In the genomic region with DNA sequence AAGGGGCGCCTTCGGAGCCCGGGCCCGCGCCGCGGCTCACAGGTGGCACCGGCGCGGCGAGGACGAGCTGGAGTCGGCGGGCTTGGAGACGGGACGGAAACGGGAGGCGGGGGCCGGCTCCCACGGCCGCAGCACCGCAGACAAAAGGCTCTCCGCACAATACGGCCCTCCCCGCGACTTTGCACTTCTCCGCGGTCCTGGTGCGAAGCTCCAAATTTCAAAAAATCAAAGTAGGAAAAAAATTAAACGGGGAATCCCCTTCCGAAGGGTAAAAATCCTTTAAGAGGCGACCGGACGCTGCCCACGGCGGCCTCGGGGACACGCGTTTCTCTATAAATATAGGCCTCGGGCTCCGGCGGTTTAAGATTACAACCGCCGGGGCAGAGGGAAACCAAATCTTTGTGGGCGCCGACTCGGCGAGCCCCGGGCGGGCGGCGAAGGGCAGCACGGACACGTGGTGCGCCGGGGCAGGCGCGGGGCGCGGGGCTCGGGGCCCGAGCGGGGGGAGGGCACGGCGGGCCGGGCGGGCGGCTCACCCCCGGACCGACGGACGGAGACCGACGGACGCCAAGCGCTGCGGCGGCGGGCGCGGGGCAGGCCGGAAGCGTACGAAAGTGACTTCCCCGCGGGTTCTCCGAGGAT, we compare ENCODE assay signal across 8 cellular contexts. TPM values are rescaled to one million over a fixed set of nuclear protein-coding genes. Genes with fewer than 3 reads are reported as not detected.
DNase-seq lines count a peak whose midpoint lies in the region; ATAC-seq, FAIRE-seq and TF ChIP-seq lines count a peak whose summit lies in the region.

No MANE protein-coding gene starts in this region.

- H3K27me3 Mint-ChIP-seq in chondrocyte (ENCODE audit: low read depth), result no peaks in the 10 kb centered on the region

- no peak for FAIRE-seq in RCC 7860 (lab: Jason Lieb, UNC)

- peak overlapping the region; percentile 88 for H3K4me3 Mint-ChIP-seq in chondrocyte (ENCODE audit: unreplicated experiment)
- H3K4me3 Mint-ChIP-seq in stimulated activated effector memory CD8-positive, alpha-beta T cell treated with anti-CD3 and anti-CD28 coated beads, Interleukin-12 subunit alpha, Interleukin-12 subunit beta, amount 100 ng/mL, for 72 hours, result peak overlapping the region; percentile 90

- DNase-seq in AG09309 (ENCODE audit: low read depth), result no peak
- peak in 3 of 5 experiments; percentile 18 to 48 (median 33) for DNase-seq in T-helper 2 cell
- no peak for DNase-seq in chondrocyte (ENCODE audit: low spot score)
- DNase-seq in left lobe of liver (ENCODE audit: low spot score), result peak; percentile 53
- no peak for DNase-seq in stimulated activated effector memory CD8-positive, alpha-beta T cell treated with anti-CD3 and anti-CD28 coated beads, Interleukin-12 subunit alpha, Interleukin-12 subunit beta, amount 100 ng/mL, for 72 hours (ENCODE audit: low spot score in 2 of 2)
- no peak for DNase-seq in RCC 7860 (ENCODE audit: low spot score)

- peaks cover 42% of the 10 kb centered on the region for H3K4me1 Mint-ChIP-seq in chondrocyte (ENCODE audit: low read depth)
- peaks cover 30% of the 10 kb centered on the region for H3K4me1 Mint-ChIP-seq in stimulated activated effector memory CD8-positive, alpha-beta T cell treated with anti-CD3 and anti-CD28 coated beads, Interleukin-12 subunit alpha, Interleukin-12 subunit beta, amount 100 ng/mL, for 72 hours

- no peak for TF ChIP-seq CTCF in AG09309 (IDR thresholded peaks at IDR 0.05; ENCODE audit: control insufficient read depth, insufficient read depth, low read depth, low read length, missing control alignments)
- no peak for TF ChIP-seq CTCF in chondrocyte (IDR thresholded peaks at IDR 0.05)

- H3K4me3 ChIP-seq in AG09309 (ENCODE audit: control insufficient read depth, low read depth, low read length), result peak overlapping the region; percentile 75

- peaks cover 19% of the 10 kb centered on the region for H3K36me3 Mint-ChIP-seq in chondrocyte (ENCODE audit: low read depth)
- peaks cover 57% of the 10 kb centered on the region for H3K36me3 Mint-ChIP-seq in stimulated activated effector memory CD8-positive, alpha-beta T cell treated with anti-CD3 and anti-CD28 coated beads, Interleukin-12 subunit alpha, Interleukin-12 subunit beta, amount 100 ng/mL, for 72 hours

- ATAC-seq in GM19043 (IDR thresholded peaks at IDR 0.05; ENCODE audit: low read depth, unreplicated experiment) (peak; percentile 31), HG03280 (IDR thresholded peaks at IDR 0.05; ENCODE audit: unreplicated experiment) (peak; percentile 47), left lobe of liver (peak; percentile 60)
- peak; percentile 48 for ATAC-seq in stimulated activated effector memory CD8-positive, alpha-beta T cell treated with anti-CD3 and anti-CD28 coated beads, Interleukin-12 subunit alpha, Interleukin-12 subunit beta, amount 100 ng/mL, for 72 hours

- H3K27ac Mint-ChIP-seq in chondrocyte (ENCODE audit: unreplicated experiment), result peak overlapping the region; percentile 87
- peak overlapping the region; percentile 95 for H3K27ac Mint-ChIP-seq in stimulated activated effector memory CD8-positive, alpha-beta T cell treated with anti-CD3 and anti-CD28 coated beads, Interleukin-12 subunit alpha, Interleukin-12 subunit beta, amount 100 ng/mL, for 72 hours

- H3K9me3 Mint-ChIP-seq in chondrocyte (ENCODE audit: low read depth), result no peaks in the 10 kb centered on the region
- H3K9me3 Mint-ChIP-seq in stimulated activated effector memory CD8-positive, alpha-beta T cell treated with anti-CD3 and anti-CD28 coated beads, Interleukin-12 subunit alpha, Interleukin-12 subunit beta, amount 100 ng/mL, for 72 hours, result no peaks in the 10 kb centered on the region

RNA-seq across cellular contexts. Expression of gene PABPC4, which starts 0.5 kb away (rescaled TPM):
- total RNA-seq in chondrocyte (240 to 256 TPM (median 243 TPM) in 3 replicates), left lobe of liver (109 TPM)

Comparison
In these comparisons a context has a peak if more than half of its experiments do, and no peak if none do; other contexts are left out.
1. DNase-seq: peak in T-helper 2 cell (3 of 5) and left lobe of liver (single experiment); none in AG09309 (single experiment), chondrocyte (single experiment), stimulated activated effector memory CD8-positive, alpha-beta T cell treated with anti-CD3 and anti-CD28 coated beads, Interleukin-12 subunit alpha, Interleukin-12 subunit beta, amount 100 ng/mL, for 72 hours (0 of 2) and RCC 7860 (single experiment).
2. Peak in every context shown above with its lines, with median percentiles within 50 percentile points of each other: ATAC-seq.